In genomic region chr6:143545976-143546547, GRCh38 we compare ENCODE assay signal across 12 cellular contexts. TPM values are rescaled to one million over a fixed set of nuclear protein-coding genes. Genes with fewer than 3 reads are reported as not detected.
DNase-seq lines count a peak whose midpoint lies in the region; ATAC-seq lines count a peak whose summit lies in the region.
"Had no signal": no experiment of that assay in that cellular context is flagged by ENCODE, and none has a peak within 500 bp of the region (broad histone marks: within the 10 kb centered on the region; RNA-seq: fewer than 3 reads in every experiment).

No MANE protein-coding gene starts in this region.

- no peak overlapping the region for H3K4me3 ChIP-seq in muscle layer of duodenum (ENCODE audit: low read depth in 1 of 2, low read length in 2 of 2)
- H3K4me3 ChIP-seq: cardiac muscle cell, ovary had no signal

- H3K27ac ChIP-seq in muscle layer of duodenum (ENCODE audit: low read length), result peak overlapping the region; percentile 3
- no peak overlapping the region for H3K27ac ChIP-seq in substantia nigra (ENCODE audit: low read depth, low read length, poor library complexity, severe bottlenecking)
- H3K27ac ChIP-seq: cardiac muscle cell, ovary had no signal

- peaks cover 4% of the 10 kb centered on the region for H3K36me3 Mint-ChIP-seq in central memory CD8-positive, alpha-beta T cell (ENCODE audit: insufficient read depth)

- H3K27me3 ChIP-seq in muscle layer of duodenum (ENCODE audit: low read depth, low read length), result no peaks in the 10 kb centered on the region
- H3K27me3 ChIP-seq: cardiac muscle cell, ovary had no signal

- DNase-seq in EL (peak; percentile 47), RPMI7951 (ENCODE audit: low read depth) (peak; percentile 10), substantia nigra (lab: John Stamatoyannopoulos, UW) (no peak), foreskin melanocyte (no peak)
- DNase-seq in central memory CD8-positive, alpha-beta T cell (ENCODE audit: low spot score in 2 of 2), result no peak
- DNase-seq: NCI-H1930; ovary; stimulated activated CD4-positive, alpha-beta T cell treated with anti-CD3 and anti-CD28 coated beads, Interleukin-2, amount 100 ng/mL, for 24 hours; stimulated activated naive CD4-positive, alpha-beta T cell treated with Interleukin-2 at 50 U/mL for 16 hours had no signal

- H3K36me3 ChIP-seq in muscle layer of duodenum (ENCODE audit: control insufficient read depth in 1 of 2, insufficient read depth in 2 of 2, low read length in 2 of 2), result no peaks in the 10 kb centered on the region
- H3K36me3 ChIP-seq: cardiac muscle cell, ovary had no signal

- peak overlapping the region; percentile 89 for H3K27ac Mint-ChIP-seq in central memory CD8-positive, alpha-beta T cell (ENCODE audit: low read depth)

- H3K9me3 Mint-ChIP-seq in central memory CD8-positive, alpha-beta T cell, result no peaks in the 10 kb centered on the region

- H3K4me1 ChIP-seq in muscle layer of duodenum (ENCODE audit: control insufficient read depth in 1 of 2, insufficient read depth in 2 of 2, low read length in 2 of 2), result no peaks in the 10 kb centered on the region

- no peaks in the 10 kb centered on the region for H3K27me3 Mint-ChIP-seq in central memory CD8-positive, alpha-beta T cell

- ATAC-seq in central memory CD8-positive, alpha-beta T cell (replicated peaks; ENCODE audit: extremely low read depth, poor library complexity, severe bottlenecking), result peak; percentile 37
- ATAC-seq in HG02870 (IDR thresholded peaks at IDR 0.05; ENCODE audit: unreplicated experiment), result no peak

- H3K4me1 Mint-ChIP-seq in central memory CD8-positive, alpha-beta T cell, result peaks cover 92% of the 10 kb centered on the region

- no peaks in the 10 kb centered on the region for H3K9me3 ChIP-seq in muscle layer of duodenum (ENCODE audit: control insufficient read depth in 1 of 2, low read length in 2 of 2)
- H3K9me3 ChIP-seq: ovary had no signal

- H3K4me3 Mint-ChIP-seq in central memory CD8-positive, alpha-beta T cell, result peak overlapping the region; percentile 58

RNA-seq across cellular contexts. Expression of gene FUCA2, which starts 34.5 kb away (rescaled TPM):
- total RNA-seq in RPMI7951 (2014; rRNA removed; shearing (Covaris generic)), result 108 and 111 TPM in 2 replicates

Comparison
In these comparisons a context has a peak if more than half of its experiments do, and no peak if none do; other contexts are left out.
1. DNase-seq: peak in EL (single experiment) and RPMI7951 (single experiment); none in central memory CD8-positive, alpha-beta T cell (0 of 2), substantia nigra (0 of 49) and foreskin melanocyte (single experiment).